11 cellular contexts compared by ENCODE assay signal in genomic region chr9:99183616-99184015, GRCh38.
"Had no signal": no experiment of that assay in that cellular context is flagged by ENCODE, and none has a peak within 500 bp of the region (broad histone marks: within the 10 kb centered on the region; RNA-seq: fewer than 3 reads in every experiment).

No MANE protein-coding gene starts in this region.

- H3K9me3 ChIP-seq: lower lobe of right lung, thyroid gland had no signal

- H3K27me3 ChIP-seq: thyroid gland had no signal

- H3K36me3 Mint-ChIP-seq: activated CD4-positive, alpha-beta memory T cell treated with anti-CD3 and anti-CD28 coated beads for 36 hours; activated naive CD4-positive, alpha-beta T cell treated with anti-CD3 and anti-CD28 coated beads, Interleukin-2, amount 10 ng/mL, durations not matched to agents 7 days and 5 days had no signal

- H3K9me3 Mint-ChIP-seq: activated CD4-positive, alpha-beta memory T cell treated with anti-CD3 and anti-CD28 coated beads for 36 hours; activated naive CD4-positive, alpha-beta T cell treated with anti-CD3 and anti-CD28 coated beads, Interleukin-2, amount 10 ng/mL, durations not matched to agents 7 days and 5 days; endodermal cell; nephron had no signal

- H3K36me3 ChIP-seq: lower lobe of right lung, thyroid gland had no signal

- H3K4me3 ChIP-seq: lower lobe of right lung, thyroid gland had no signal

- DNase-seq: activated CD4-positive, alpha-beta memory T cell treated with anti-CD3 and anti-CD28 coated beads for 36 hours; activated naive CD4-positive, alpha-beta T cell treated with anti-CD3 and anti-CD28 coated beads, Interleukin-2, amount 10 ng/mL, durations not matched to agents 7 days and 5 days; amygdala; cerebellar nuclear complex; glutamatergic neuron; SHP77 treated with DMSO at 0.1 percent for 48 hours; stimulated activated CD4-positive, alpha-beta T cell treated with anti-CD3 and anti-CD28 coated beads, Interleukin-12 subunit alpha, Interleukin-12 subunit beta, amount 100 ng/mL, for 4 hours had no signal

- H3K27me3 Mint-ChIP-seq: activated CD4-positive, alpha-beta memory T cell treated with anti-CD3 and anti-CD28 coated beads for 36 hours had no signal

- H3K27ac ChIP-seq: lower lobe of right lung, thyroid gland had no signal

- H3K4me3 Mint-ChIP-seq: activated CD4-positive, alpha-beta memory T cell treated with anti-CD3 and anti-CD28 coated beads for 36 hours; activated naive CD4-positive, alpha-beta T cell treated with anti-CD3 and anti-CD28 coated beads, Interleukin-2, amount 10 ng/mL, durations not matched to agents 7 days and 5 days; endodermal cell; nephron had no signal

- H3K27ac Mint-ChIP-seq: activated CD4-positive, alpha-beta memory T cell treated with anti-CD3 and anti-CD28 coated beads for 36 hours; activated naive CD4-positive, alpha-beta T cell treated with anti-CD3 and anti-CD28 coated beads, Interleukin-2, amount 10 ng/mL, durations not matched to agents 7 days and 5 days had no signal
